ENCODE assay signal across 19 cellular contexts in the genomic region with DNA sequence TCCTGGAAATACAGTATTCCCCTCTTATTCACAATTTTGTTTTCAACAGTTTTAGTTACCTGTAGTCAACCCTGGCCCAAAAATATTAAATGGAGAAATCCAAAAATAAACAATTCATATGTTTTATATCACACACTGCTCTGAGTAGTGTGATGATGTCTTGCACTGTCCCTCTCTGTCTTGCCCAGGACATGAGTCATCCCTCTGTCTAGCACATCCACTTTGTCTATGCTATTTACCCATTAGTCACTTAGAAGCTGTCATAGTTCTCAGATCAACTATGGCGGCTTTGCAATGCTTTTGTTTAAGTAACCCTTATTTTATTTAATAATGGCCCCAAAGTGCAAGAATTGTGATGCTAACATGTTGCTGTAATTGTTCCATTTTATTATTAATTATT.
DNase-seq lines count a peak whose midpoint lies in the region; ATAC-seq, FAIRE-seq and TF ChIP-seq lines count a peak whose summit lies in the region.
"Had no signal": no experiment of that assay in that cellular context is flagged by ENCODE, and none has a peak within 500 bp of the region (broad histone marks: within the 10 kb centered on the region; RNA-seq: fewer than 3 reads in every experiment).

No MANE protein-coding gene starts in this region.

- peak overlapping the region in 1 of 4 donors; percentile 7 for H3K27ac ChIP-seq in gastrocnemius medialis
- no peak overlapping the region for H3K27ac ChIP-seq in adrenal gland
- H3K27ac ChIP-seq: HL-60, Peyer's patch had no signal

- intact Hi-C loops in gastrocnemius medialis (cut with DNase I; ENCODE audit: low total_unique reads), result no loop called here
- intact Hi-C loops in adrenal gland (cut with DNase I), result no loop called here
- intact Hi-C loops in left cardiac atrium (cut with DNase I), result no loop called here

- no peak for FAIRE-seq in bronchial epithelial cell (lab: Jason Lieb, UNC)

- no peaks in the 10 kb centered on the region for H3K27me3 ChIP-seq in bronchial epithelial cell (ENCODE audit: control insufficient read depth, insufficient read depth, low read length)
- no peaks in the 10 kb centered on the region for H3K27me3 ChIP-seq in gastrocnemius medialis
- no peaks in the 10 kb centered on the region for H3K27me3 ChIP-seq in adrenal gland
- H3K27me3 ChIP-seq: BE2C, Peyer's patch had no signal

- in situ Hi-C loops in gastrocnemius medialis (cut with MboI; ENCODE audit: low sequenced_read_pairs in 4 of 4), result no loop called here

- 56 to 74% (median 62%) methylated on average over 1 of the region's 1 CpG for WGBS in adrenal gland, 4 donors

- H3K9me3 ChIP-seq in gastrocnemius medialis, result no peaks in the 10 kb centered on the region
- H3K9me3 ChIP-seq in adrenal gland (replicated peaks in 1 of 3), result no peaks in the 10 kb centered on the region
- H3K9me3 ChIP-seq: BE2C, Peyer's patch had no signal

- peak; percentile 76 for DNase-seq in DMS53 treated with DMSO at 0.1 percent for 48 hours (lab: John Stamatoyannopoulos, UW; ENCODE audit: unreplicated experiment)
- DNase-seq in NCI-H460 (ENCODE audit: extremely low read depth, low read depth), result peak; percentile 14
- peak; percentile 10 for DNase-seq in bronchial epithelial cell (ENCODE audit: low read depth)
- DNase-seq in gastrocnemius medialis, result no peak
- DNase-seq in adrenal gland, result no peak
- no peak for DNase-seq in left cardiac atrium
- DNase-seq: BE2C; CD4-positive, alpha-beta T cell; GOT3; KG1; NCI-H1092; NCI-H146; NCI-H2081 treated with DMSO at 0.1 percent for 48 hours; NCI-H510A treated with DMSO at 0.1 percent for 48 hours; NCI-H82; Peyer's patch; SIG-M5 had no signal

- no peak for TF ChIP-seq POLR2A in gastrocnemius medialis (IDR thresholded peaks at IDR 0.05)
- TF ChIP-seq POLR2A in adrenal gland (IDR thresholded peaks at IDR 0.05), result no peak

- no peak overlapping the region for H3K4me3 ChIP-seq in bronchial epithelial cell (ENCODE audit: low read depth, low read length)
- no peak overlapping the region for H3K4me3 ChIP-seq in gastrocnemius medialis
- no peak overlapping the region for H3K4me3 ChIP-seq in adrenal gland
- H3K4me3 ChIP-seq: Peyer's patch had no signal

- H3K4me1 ChIP-seq in gastrocnemius medialis, result peaks cover 0 to 6% of the 10 kb centered on the region in 2 donors
- no peaks in the 10 kb centered on the region for H3K4me1 ChIP-seq in adrenal gland (replicated peaks in 1 of 2)
- H3K4me1 ChIP-seq: BE2C, Peyer's patch had no signal

- peak; percentile 57 to 87 for ATAC-seq in gastrocnemius medialis
- ATAC-seq in GM21390 (IDR thresholded peaks at IDR 0.05; ENCODE audit: unreplicated experiment), result no peak
- ATAC-seq in left cardiac atrium, result no peak

- TF ChIP-seq CTCF in bronchial epithelial cell (IDR thresholded peaks at IDR 0.05; ENCODE audit: insufficient read depth, low read length, severe bottlenecking), result no peak
- no peak for TF ChIP-seq CTCF in gastrocnemius medialis (IDR thresholded peaks at IDR 0.05 in 4 of 5, conservative IDR thresholded peaks at IDR 0.05 in 1 of 5)
- no peak for TF ChIP-seq CTCF in adrenal gland (IDR thresholded peaks at IDR 0.05)

- no peaks in the 10 kb centered on the region for H3K36me3 ChIP-seq in bronchial epithelial cell (ENCODE audit: control insufficient read depth, insufficient read depth, low read length)
- no peaks in the 10 kb centered on the region for H3K36me3 ChIP-seq in gastrocnemius medialis
- no peaks in the 10 kb centered on the region for H3K36me3 ChIP-seq in adrenal gland (replicated peaks in 1 of 2)
- H3K36me3 ChIP-seq: BE2C, Peyer's patch had no signal

Comparison
In these comparisons a context has a peak if more than half of its experiments do, and no peak if none do; other contexts are left out.
1. DNase-seq: peak in DMS53 treated with DMSO at 0.1 percent for 48 hours (single experiment), NCI-H460 (single experiment) and bronchial epithelial cell (single experiment); none in gastrocnemius medialis (0 of 2), adrenal gland (0 of 7) and left cardiac atrium (single experiment).
2. ATAC-seq: peak in gastrocnemius medialis (2 of 2); none in GM21390 (single experiment) and left cardiac atrium (0 of 2).